In genomic region chr6:151370509-151371078, GRCh38 we compare ENCODE assay signal across 12 cellular contexts. TPM values are rescaled to one million over a fixed set of nuclear protein-coding genes. Genes with fewer than 3 reads are reported as not detected.
DNase-seq lines count a peak whose midpoint lies in the region; ATAC-seq and TF ChIP-seq lines count a peak whose summit lies in the region.
"Had no signal": no experiment of that assay in that cellular context is flagged by ENCODE, and none has a peak within 500 bp of the region (broad histone marks: within the 10 kb centered on the region; RNA-seq: fewer than 3 reads in every experiment).

No MANE protein-coding gene starts in this region.

- 0 out of 2 replicates have a peak, but pooled peaks cover 2% of the 10 kb centered on the region for H3F3A ChIP-seq in DOHH2 (ENCODE audit: control insufficient read depth, insufficient read depth)

- H3K9ac ChIP-seq in mesendoderm (ENCODE audit: low read length): no peak overlapping the region

- no peak overlapping the region for H3K56ac ChIP-seq in mesendoderm (ENCODE audit: low read length)

- peaks cover 70% of the 10 kb centered on the region for H3K36me3 ChIP-seq in DOHH2 (ENCODE audit: control insufficient read depth, low read length)
- H3K36me3 ChIP-seq in brain microvascular endothelial cell (replicated peaks): peaks cover 15% of the 10 kb centered on the region
- H3K36me3 ChIP-seq in mesendoderm (ENCODE audit: control insufficient read depth, insufficient read depth, low read length): peaks cover 8% of the 10 kb centered on the region
- H3K36me3 ChIP-seq in lower lobe of right lung: peaks cover 66% of the 10 kb centered on the region
- H3K36me3 ChIP-seq: uterus had no signal

- H3K4me3 ChIP-seq in DOHH2 (ENCODE audit: low read length): no peak overlapping the region
- no peak overlapping the region for H3K4me3 ChIP-seq in LNCaP clone FGC (ENCODE audit: low read depth, low read length)
- no peak overlapping the region for H3K4me3 ChIP-seq in brain microvascular endothelial cell (ENCODE audit: low read depth, low read length)
- no peak overlapping the region for H3K4me3 ChIP-seq in mesendoderm (ENCODE audit: low read length)
- H3K4me3 ChIP-seq in lower lobe of right lung: no peak overlapping the region
- H3K4me3 ChIP-seq: spleen, uterus had no signal

- H3K4me1 ChIP-seq in DOHH2 (ENCODE audit: control insufficient read depth, low read length): peaks cover 6% of the 10 kb centered on the region
- no peaks in the 10 kb centered on the region for H3K4me1 ChIP-seq in mesendoderm (ENCODE audit: control insufficient read depth, low read depth, low read length)
- H3K4me1 ChIP-seq in lower lobe of right lung: peaks cover 16% of the 10 kb centered on the region
- H3K4me1 ChIP-seq: uterus had no signal

- H3K27me3 ChIP-seq in DOHH2 (ENCODE audit: control insufficient read depth, low read length): no peaks in the 10 kb centered on the region
- H3K27me3 ChIP-seq in brain microvascular endothelial cell (replicated peaks): no peaks in the 10 kb centered on the region
- no peaks in the 10 kb centered on the region for H3K27me3 ChIP-seq in mesendoderm (ENCODE audit: insufficient read depth, low read length, poor library complexity)
- H3K27me3 ChIP-seq in lower lobe of right lung (ENCODE audit: low read depth): no peaks in the 10 kb centered on the region
- H3K27me3 ChIP-seq: spleen, uterus had no signal

- H2BK5ac ChIP-seq in mesendoderm (ENCODE audit: low read length): no peak overlapping the region

- TF ChIP-seq CTCF in DOHH2 (IDR thresholded peaks at IDR 0.05; ENCODE audit: low read depth, low read length, poor library complexity, severe bottlenecking): peak; percentile 16
- peak; percentile 34 for TF ChIP-seq CTCF in LNCaP clone FGC (IDR thresholded peaks at IDR 0.05; ENCODE audit: control insufficient read depth, extremely low read depth, insufficient read depth)
- TF ChIP-seq CTCF in brain microvascular endothelial cell (IDR thresholded peaks at IDR 0.05; ENCODE audit: low read depth, low read length, missing control alignments): peak; percentile 48
- no peak for TF ChIP-seq CTCF in lower lobe of right lung (IDR thresholded peaks at IDR 0.05)

- H3K4me2 ChIP-seq in DOHH2 (ENCODE audit: low read length) (no peak overlapping the region), mesendoderm (ENCODE audit: low read length) (no peak overlapping the region)

- no peak overlapping the region for H3K4ac ChIP-seq in mesendoderm (ENCODE audit: low read depth, low read length)

- H2AK5ac ChIP-seq in mesendoderm (ENCODE audit: low read length): no peak overlapping the region

- H3K79me2 ChIP-seq in DOHH2 (ENCODE audit: control insufficient read depth, low read length) (peaks cover 51% of the 10 kb centered on the region), mesendoderm (ENCODE audit: control insufficient read depth, insufficient read depth, low read length) (peaks cover 3% of the 10 kb centered on the region)

- in situ Hi-C loops in brain microvascular endothelial cell (cut with HindIII; ENCODE audit: low pct_ligation_motif_present, low sequenced_read_pairs): loop anchor here (25.0 kb wide), 1 partner anchor 483 kb away; no protein-coding TSS in a partner anchor

- H2BK15ac ChIP-seq in mesendoderm (replicated peaks; ENCODE audit: low read depth): no peak overlapping the region

- intact Hi-C loops in lower lobe of right lung (cut with DNase I): no loop called here

- H3K27ac ChIP-seq in DOHH2 (ENCODE audit: low read depth, low read length) (no peak overlapping the region), brain microvascular endothelial cell (no peak overlapping the region), mesendoderm (ENCODE audit: low read depth, low read length) (no peak overlapping the region), lower lobe of right lung (no peak overlapping the region)
- H3K27ac ChIP-seq: uterus had no signal

- H4K5ac ChIP-seq in mesendoderm (ENCODE audit: low read length): no peak overlapping the region

- no peaks in the 10 kb centered on the region for H3K9me2 ChIP-seq in DOHH2 (replicated peaks; ENCODE audit: control insufficient read depth, low read length)

- no peak overlapping the region for H3K23ac ChIP-seq in mesendoderm (ENCODE audit: low read length)

- H3K18ac ChIP-seq in mesendoderm (ENCODE audit: low read length): no peak overlapping the region

- H4K20me1 ChIP-seq in DOHH2 (ENCODE audit: control insufficient read depth, insufficient read depth, low read depth, low read length): no peaks in the 10 kb centered on the region; the same call in 1 of the 2 replicates

- peaks cover 8% of the 10 kb centered on the region for H3K79me1 ChIP-seq in mesendoderm (ENCODE audit: low read length)

- H3K9me3 ChIP-seq in DOHH2 (ENCODE audit: control insufficient read depth, insufficient read depth, low read length) (no peaks in the 10 kb centered on the region), lower lobe of right lung (no peaks in the 10 kb centered on the region)
- H3K9me3 ChIP-seq: spleen, uterus had no signal

- no peak overlapping the region for H2BK120ac ChIP-seq in mesendoderm (ENCODE audit: low read depth, low read length)

- DNase-seq in LNCaP clone FGC (ENCODE audit: low read depth): no peak
- peak; percentile 55 for DNase-seq in brain microvascular endothelial cell
- peak; percentile 48 for DNase-seq in mesendoderm
- no peak for DNase-seq in SKM-1 (lab: John Stamatoyannopoulos, UW; ENCODE audit: unreplicated experiment)
- DNase-seq in lower lobe of right lung: no peak
- DNase-seq: hypothalamus, NCI-H1930, OCI-M1, spleen, uterus had no signal

- no peak overlapping the region for H4K8ac ChIP-seq in mesendoderm (ENCODE audit: low read depth, low read length)

- no peak for ATAC-seq in GM19395 (IDR thresholded peaks at IDR 0.05; ENCODE audit: unreplicated experiment)
- ATAC-seq in lower lobe of right lung: no peak

- WGBS in mesendoderm (ENCODE audit: extremely low coverage, insufficient coverage, low lambda C conversion rate): no CpG with 5 or more reads among the region's 6 CpGs

RNA-seq across cellular contexts. Expression of gene ZBTB2, which starts 20.8 kb away (rescaled TPM):
- 31.9 TPM for polyA plus RNA-seq in mesendoderm (2013, experiment 1 of 2)
- 32.4 TPM for polyA plus RNA-seq in mesendoderm (2013, experiment 2 of 2)
- total RNA-seq in lower lobe of right lung: 10.3 TPM

Comparison
In these comparisons a context has a peak if more than half of its experiments do, and no peak if none do; other contexts are left out.
1. DNase-seq: peak in brain microvascular endothelial cell (single experiment) and mesendoderm (single experiment); none in LNCaP clone FGC (single experiment), SKM-1 (single experiment) and lower lobe of right lung (single experiment).